In genomic region chr1:36207339-36207738, GRCh38 we compare ENCODE assay signal across 11 cellular contexts. TPM values are rescaled to one million over a fixed set of nuclear protein-coding genes. Genes with fewer than 3 reads are reported as not detected.
DNase-seq lines count a peak whose midpoint lies in the region; ATAC-seq, FAIRE-seq and TF ChIP-seq lines count a peak whose summit lies in the region.
"Had no signal": no experiment of that assay in that cellular context is flagged by ENCODE, and none has a peak within 500 bp of the region (broad histone marks: within the 10 kb centered on the region; RNA-seq: fewer than 3 reads in every experiment).

No MANE protein-coding gene starts in this region.

- H3K4me3 ChIP-seq in rectal smooth muscle tissue (ENCODE audit: low read length) (peak overlapping the region; percentile 26), small intestine (ENCODE audit: low read depth in 1 of 2, low read length in 2 of 2) (no peak overlapping the region), BE2C (ENCODE audit: low read depth, low read length) (no peak overlapping the region)

- DNase-seq in GM03348 (ENCODE audit: low spot score) (peak; percentile 49), RWPE1 (ENCODE audit: low spot score) (no peak), Right ventricle myocardium superior (peak; percentile 80), small intestine (no peak), BE2C (no peak)
- no peak for DNase-seq in stimulated activated naive CD4-positive, alpha-beta T cell treated with Interleukin-2 at 50 U/mL for 16 hours (lab: John Stamatoyannopoulos, UW)
- DNase-seq: activated CD4-positive, alpha-beta T cell treated with anti-CD3 and anti-CD28 coated beads for 1 hour; effector CD8-positive, alpha-beta T cell had no signal

- WGBS in small intestine, 3 donors = 48 to 76% (median 65%) methylated on average over 6 of the region's 6 CpGs

- intact Hi-C loops in Right ventricle myocardium superior (cut with DNase I) = no loop called here

- peaks cover 6% of the 10 kb centered on the region for H3K4me1 ChIP-seq in rectal smooth muscle tissue (ENCODE audit: control insufficient read depth, insufficient read depth, low read length)
- H3K4me1 ChIP-seq in small intestine (ENCODE audit: control insufficient read depth in 2 of 2, insufficient read depth in 1 of 2, low read depth in 1 of 2, low read length in 1 of 2) = no peaks in the 10 kb centered on the region
- no peaks in the 10 kb centered on the region for H3K4me1 ChIP-seq in BE2C
- H3K4me1 ChIP-seq: parathyroid adenoma had no signal

- TF ChIP-seq CTCF in RWPE1 (conservative IDR thresholded peaks at IDR 0.05; ENCODE audit: low read depth) = no peak
- TF ChIP-seq CTCF in BE2C (IDR thresholded peaks at IDR 0.05; ENCODE audit: low read depth, low read length) = no peak

- H3K27ac ChIP-seq in RWPE1 (peak overlapping the region; percentile 16; the same call in 1 of the 2 replicates), rectal smooth muscle tissue (ENCODE audit: low read depth, low read length) (no peak overlapping the region), small intestine (ENCODE audit: low read depth in 1 of 2, low read length in 1 of 2) (no peak overlapping the region)
- H3K27ac ChIP-seq: parathyroid adenoma had no signal

- H3K9me3 ChIP-seq in small intestine (ENCODE audit: control insufficient read depth, low read depth) = no peaks in the 10 kb centered on the region
- no peaks in the 10 kb centered on the region for H3K9me3 ChIP-seq in BE2C

- ATAC-seq in Right ventricle myocardium superior (ENCODE audit: poor library complexity) (peak; percentile 33), GM19463 (IDR thresholded peaks at IDR 0.05; ENCODE audit: unreplicated experiment) (no peak)

- CTCF ChIA-PET in RWPE1 (lab: Yijun Ruan, JAX) = no interaction called here

- H3K9ac ChIP-seq in rectal smooth muscle tissue (ENCODE audit: low read length) = no peak overlapping the region
- H3K9ac ChIP-seq: parathyroid adenoma had no signal

- H3K36me3 ChIP-seq in rectal smooth muscle tissue (ENCODE audit: control insufficient read depth, insufficient read depth, low read length) = no peaks in the 10 kb centered on the region
- no peaks in the 10 kb centered on the region for H3K36me3 ChIP-seq in small intestine (ENCODE audit: control insufficient read depth in 2 of 2, insufficient read depth in 2 of 2, low read length in 2 of 2)
- H3K36me3 ChIP-seq in BE2C = no peaks in the 10 kb centered on the region

- H3K27me3 ChIP-seq in rectal smooth muscle tissue (ENCODE audit: control insufficient read depth, insufficient read depth, low read length) = no peaks in the 10 kb centered on the region
- H3K27me3 ChIP-seq in small intestine (ENCODE audit: control insufficient read depth in 2 of 2, insufficient read depth in 2 of 2, low read length in 2 of 2) = no peaks in the 10 kb centered on the region
- H3K27me3 ChIP-seq in BE2C = no peaks in the 10 kb centered on the region

- FAIRE-seq in small intestine (lab: Jason Lieb, UNC) = no peak

- POLR2A ChIA-PET in RWPE1 (lab: Yijun Ruan, JAX; ENCODE audit: low non-redundant PET) = no interaction called here

RNA-seq across cellular contexts. Expression of gene THRAP3, which starts 16.9 kb away (rescaled TPM):
- 57.6 TPM for total RNA-seq in Right ventricle myocardium superior
- 10 to 100 TPM; 25.9 to 41.0 (median 29.1) TPM for polyA plus RNA-seq in small intestine
- polyA plus RNA-seq in BE2C (2012; ENCODE audit: insufficient read depth, insufficient read length, low read depth) = 41.9 TPM

RNA-seq across cellular contexts. Expression of gene MAP7D1, which starts 51.4 kb away (rescaled TPM):
- 390 TPM for total RNA-seq in Right ventricle myocardium superior
- polyA plus RNA-seq in small intestine = 10 to 100 TPM; 37.4 to 58.6 (median 47.9) TPM
- 125 TPM for polyA plus RNA-seq in BE2C (2012; ENCODE audit: insufficient read depth, insufficient read length, low read depth)

RNA-seq across cellular contexts. Expression of gene TRAPPC3, which starts 58.1 kb away (rescaled TPM):
- 59.6 TPM for total RNA-seq in Right ventricle myocardium superior
- polyA plus RNA-seq in small intestine = 10 to 100 TPM; 70.7 to 90.5 (median 72.5) TPM
- 102 TPM for polyA plus RNA-seq in BE2C (2012; ENCODE audit: insufficient read depth, insufficient read length, low read depth)

Comparison
In these comparisons a context has a peak if more than half of its experiments do, and no peak if none do; other contexts are left out.
1. DNase-seq: peak in GM03348 (single experiment) and Right ventricle myocardium superior (single experiment); none in RWPE1 (single experiment), small intestine (single experiment), BE2C (single experiment) and stimulated activated naive CD4-positive, alpha-beta T cell treated with Interleukin-2 at 50 U/mL for 16 hours (single experiment).